ENCODE assay signal across 13 cellular contexts in the genomic region with DNA sequence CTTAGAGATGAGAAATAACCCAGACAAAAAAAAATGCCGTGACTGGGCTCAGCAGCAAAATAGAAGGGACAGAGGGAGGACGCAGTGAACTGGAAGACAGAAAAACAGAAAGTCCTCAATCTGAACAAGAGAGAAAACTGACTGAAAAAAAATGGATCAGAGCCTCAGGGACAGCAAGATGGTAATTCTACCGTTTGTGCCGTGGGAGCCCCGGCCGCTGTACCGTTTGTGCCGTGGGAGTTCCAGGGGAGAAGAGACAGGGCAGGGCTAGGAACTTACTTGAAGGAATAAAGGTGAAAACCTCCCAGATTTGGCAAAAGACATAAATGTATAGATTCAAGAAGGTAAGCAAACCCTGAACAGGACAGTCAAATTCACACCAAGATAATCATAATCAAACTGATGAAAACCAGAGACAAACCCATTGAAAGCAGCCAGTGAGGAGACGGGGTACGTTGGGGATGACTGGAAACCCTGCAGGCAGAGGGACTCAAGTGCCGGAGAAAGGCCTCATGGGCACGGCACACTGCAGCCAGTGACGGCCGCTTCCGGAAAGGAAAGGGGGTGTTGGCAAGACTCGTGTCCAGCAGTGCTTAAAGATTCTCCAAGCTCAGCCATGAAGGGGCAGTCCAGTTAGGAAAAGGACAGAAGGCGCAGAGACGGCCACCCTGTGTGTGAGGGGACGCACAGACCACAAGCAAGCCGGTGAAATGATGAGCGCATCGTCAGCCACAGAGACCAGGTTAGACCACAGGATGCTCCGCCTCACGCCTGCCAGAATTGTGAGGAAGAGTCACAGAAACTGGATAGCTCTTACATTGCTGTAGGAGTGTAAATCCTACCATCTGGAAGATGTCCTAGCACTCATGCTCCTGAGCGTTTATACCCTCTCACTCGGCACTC.
DNase-seq lines count a peak whose midpoint lies in the region; ATAC-seq and TF ChIP-seq lines count a peak whose summit lies in the region.
"Had no signal": no experiment of that assay in that cellular context is flagged by ENCODE, and none has a peak within 500 bp of the region (broad histone marks: within the 10 kb centered on the region; RNA-seq: fewer than 3 reads in every experiment).

No MANE protein-coding gene starts in this region.

- DNase-seq in nephron progenitor cell (no peak), T-helper 9 cell (no peak), NCI-H1092 (lab: John Stamatoyannopoulos, UW) (no peak)
- no peak for DNase-seq in NK-92 treated with Interleukin-12 subunit alpha and Interleukin-12 subunit beta, amount 100 ng/mL, for 24 hours (lab: John Stamatoyannopoulos, UW)
- DNase-seq in activated naive CD4-positive, alpha-beta T cell treated with anti-CD3 and anti-CD28 coated beads, Interleukin-2, amount 10 ng/mL, durations not matched to agents 7 days and 5 days = no peak
- DNase-seq: activated T-cell treated with anti-CD3 and anti-CD28 coated beads, Interleukin-2, amount 50 U/mL, for 4 hours; GOT3; mucosa of descending colon; NCI-H2081 treated with DMSO at 0.1 percent for 48 hours had no signal

- ATAC-seq in GM18909 (IDR thresholded peaks at IDR 0.05; ENCODE audit: poor library complexity, unreplicated experiment) (peak; percentile 41), GM21717 (IDR thresholded peaks at IDR 0.05; ENCODE audit: unreplicated experiment) (peak; percentile 60), HG03196 (IDR thresholded peaks at IDR 0.05; ENCODE audit: unreplicated experiment) (peak; percentile 26)
- ATAC-seq: activated T-cell treated with anti-CD3 and anti-CD28 coated beads, Interleukin-2, amount 50 U/mL, for 4 hours; mucosa of descending colon had no signal

- CTCF ChIA-PET in activated naive CD4-positive, alpha-beta T cell treated with anti-CD3 and anti-CD28 coated beads, Interleukin-2, amount 10 ng/mL, durations not matched to agents 7 days and 5 days (lab: Charles Lee) = no interaction called here

- H3K27ac Mint-ChIP-seq in nephron progenitor cell = peak overlapping the region; percentile 77
- no peak overlapping the region for H3K27ac Mint-ChIP-seq in activated naive CD4-positive, alpha-beta T cell treated with anti-CD3 and anti-CD28 coated beads, Interleukin-2, amount 10 ng/mL, durations not matched to agents 7 days and 5 days

- peaks cover 11% of the 10 kb centered on the region for H3K4me1 Mint-ChIP-seq in nephron progenitor cell
- no peaks in the 10 kb centered on the region for H3K4me1 Mint-ChIP-seq in activated naive CD4-positive, alpha-beta T cell treated with anti-CD3 and anti-CD28 coated beads, Interleukin-2, amount 10 ng/mL, durations not matched to agents 7 days and 5 days
- H3K4me1 Mint-ChIP-seq: brain had no signal

- H3K9me3 Mint-ChIP-seq in nephron progenitor cell = no peaks in the 10 kb centered on the region
- no peaks in the 10 kb centered on the region for H3K9me3 Mint-ChIP-seq in activated naive CD4-positive, alpha-beta T cell treated with anti-CD3 and anti-CD28 coated beads, Interleukin-2, amount 10 ng/mL, durations not matched to agents 7 days and 5 days
- H3K9me3 Mint-ChIP-seq: activated T-cell treated with anti-CD3 and anti-CD28 coated beads, Interleukin-2, amount 50 U/mL, for 4 hours; brain had no signal

- H3K27me3 Mint-ChIP-seq in nephron progenitor cell (ENCODE audit: low read depth, poor library complexity) = no peaks in the 10 kb centered on the region
- no peaks in the 10 kb centered on the region for H3K27me3 Mint-ChIP-seq in activated naive CD4-positive, alpha-beta T cell treated with anti-CD3 and anti-CD28 coated beads, Interleukin-2, amount 10 ng/mL, durations not matched to agents 7 days and 5 days

- no peak for TF ChIP-seq CTCF in nephron progenitor cell (IDR thresholded peaks at IDR 0.05)

- peaks cover 29% of the 10 kb centered on the region for H3K36me3 Mint-ChIP-seq in nephron progenitor cell (ENCODE audit: low read depth)
- peaks cover 2% of the 10 kb centered on the region for H3K36me3 Mint-ChIP-seq in activated naive CD4-positive, alpha-beta T cell treated with anti-CD3 and anti-CD28 coated beads, Interleukin-2, amount 10 ng/mL, durations not matched to agents 7 days and 5 days

- no peak overlapping the region for H3K4me3 Mint-ChIP-seq in nephron progenitor cell
- H3K4me3 Mint-ChIP-seq in activated naive CD4-positive, alpha-beta T cell treated with anti-CD3 and anti-CD28 coated beads, Interleukin-2, amount 10 ng/mL, durations not matched to agents 7 days and 5 days = no peak overlapping the region
- H3K4me3 Mint-ChIP-seq: activated T-cell treated with anti-CD3 and anti-CD28 coated beads, Interleukin-2, amount 50 U/mL, for 4 hours; brain had no signal
